Comparison of ENCODE assay signal across 8 cellular contexts in the genomic region with DNA sequence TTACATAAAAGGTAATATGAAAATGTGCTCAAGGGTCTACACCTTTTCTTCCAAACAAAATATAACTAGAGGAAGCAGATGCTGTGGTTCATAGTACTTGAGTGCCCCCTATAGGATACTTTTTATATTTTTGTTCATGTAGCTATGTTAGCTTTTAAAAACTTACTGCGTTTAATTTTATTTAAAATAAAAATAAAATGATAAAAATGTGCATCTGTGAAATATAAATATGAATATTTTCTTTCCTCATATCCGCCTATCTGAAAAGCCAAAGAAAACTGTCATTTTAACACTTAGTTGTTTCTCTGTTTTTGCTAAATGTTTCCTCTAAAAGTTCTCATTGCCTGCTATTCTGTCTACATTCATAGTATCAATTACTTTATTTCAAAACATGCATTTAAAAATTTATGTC. TPM values are rescaled to one million over a fixed set of nuclear protein-coding genes. Genes with fewer than 3 reads are reported as not detected.
DNase-seq lines count a peak whose midpoint lies in the region; ATAC-seq and TF ChIP-seq lines count a peak whose summit lies in the region.

No MANE protein-coding gene starts in this region.

- H3K9me3 Mint-ChIP-seq in stimulated activated naive B cell treated with anti-CD40 and anti-IgM and Interleukin-4, amounts not matched to agents 10 μg/mL and 1 μg/mL and 100 μg/mL, for 72 hours, result no peaks in the 10 kb centered on the region

- no peak overlapping the region for H3K4me3 ChIP-seq in choroid plexus epithelial cell (ENCODE audit: low read depth, low read length)
- H3K4me3 ChIP-seq in parathyroid adenoma (ENCODE audit: low read depth, low read length), result no peak overlapping the region

- no peak overlapping the region for H3K27ac Mint-ChIP-seq in stimulated activated naive B cell treated with anti-CD40 and anti-IgM and Interleukin-4, amounts not matched to agents 10 μg/mL and 1 μg/mL and 100 μg/mL, for 72 hours

- ATAC-seq in GM21576 (IDR thresholded peaks at IDR 0.05; ENCODE audit: unreplicated experiment), result peak; percentile 63
- no peak for ATAC-seq in stimulated activated naive B cell treated with anti-CD40 and anti-IgM and Interleukin-4, amounts not matched to agents 10 μg/mL and 1 μg/mL and 100 μg/mL, for 72 hours (replicated peaks)
- no peak for ATAC-seq in HG02642 (IDR thresholded peaks at IDR 0.05; ENCODE audit: poor library complexity, unreplicated experiment)

- no peaks in the 10 kb centered on the region for H3K4me1 ChIP-seq in parathyroid adenoma

- no peaks in the 10 kb centered on the region for H3K4me1 Mint-ChIP-seq in stimulated activated naive B cell treated with anti-CD40 and anti-IgM and Interleukin-4, amounts not matched to agents 10 μg/mL and 1 μg/mL and 100 μg/mL, for 72 hours

- no peak overlapping the region for H3K4me2 ChIP-seq in parathyroid adenoma (ENCODE audit: low read length)

- H2AFZ ChIP-seq in parathyroid adenoma, result no peak overlapping the region

- no peaks in the 10 kb centered on the region for H3K36me3 ChIP-seq in parathyroid adenoma (ENCODE audit: control insufficient read depth, insufficient read depth, low read length)

- peak; percentile 79 for TF ChIP-seq CTCF in C4-2B (conservative IDR thresholded peaks at IDR 0.05)
- TF ChIP-seq CTCF in choroid plexus epithelial cell (conservative IDR thresholded peaks at IDR 0.05; ENCODE audit: low read depth, low read length), result peak; percentile 56
- TF ChIP-seq CTCF in parathyroid adenoma (IDR thresholded peaks at IDR 0.05), result peak; percentile 73

- H3K27me3 ChIP-seq in parathyroid adenoma (ENCODE audit: control insufficient read depth, insufficient read depth, low read length), result no peaks in the 10 kb centered on the region

- H3K27me3 Mint-ChIP-seq in stimulated activated naive B cell treated with anti-CD40 and anti-IgM and Interleukin-4, amounts not matched to agents 10 μg/mL and 1 μg/mL and 100 μg/mL, for 72 hours, result peaks cover 0 to 3% of the 10 kb centered on the region in 2 donors

- no peaks in the 10 kb centered on the region for H3K9me3 ChIP-seq in parathyroid adenoma (ENCODE audit: control insufficient read depth, low read length)

- H3K4me3 Mint-ChIP-seq in stimulated activated naive B cell treated with anti-CD40 and anti-IgM and Interleukin-4, amounts not matched to agents 10 μg/mL and 1 μg/mL and 100 μg/mL, for 72 hours, result no peak overlapping the region

- DNase-seq in NCI-H460 (ENCODE audit: extremely low read depth, low read depth) (peak; percentile 34), choroid plexus epithelial cell (ENCODE audit: low read depth) (peak; percentile 58)
- DNase-seq in stimulated activated naive B cell treated with anti-CD40 and anti-IgM and Interleukin-4, amounts not matched to agents 10 μg/mL and 1 μg/mL and 100 μg/mL, for 72 hours, result no peak
- no peak for DNase-seq in stimulated activated CD4-positive, alpha-beta T cell treated with anti-CD3 and anti-CD28 coated beads, Interleukin-1b, Interleukin-23, amount 100 ng/mL, for 48 hours

- H3K36me3 Mint-ChIP-seq in stimulated activated naive B cell treated with anti-CD40 and anti-IgM and Interleukin-4, amounts not matched to agents 10 μg/mL and 1 μg/mL and 100 μg/mL, for 72 hours, result no peaks in the 10 kb centered on the region

- H3K27ac ChIP-seq in C4-2B (no peak overlapping the region), parathyroid adenoma (no peak overlapping the region)

- no peaks in the 10 kb centered on the region for H3K79me2 ChIP-seq in parathyroid adenoma

- no peak overlapping the region for H3K9ac ChIP-seq in parathyroid adenoma

RNA-seq across cellular contexts. Expression of a gene that starts 9.6 kb away (rescaled TPM):
- 3.3 and 4.0 TPM in 2 replicates for total RNA-seq in NCI-H460 (2014; rRNA removed; shearing (Covaris generic))
- polyA plus RNA-seq in NCI-H460 (2014; cell fraction: nucleus; rRNA removed), result 1.3 and 2.3 TPM in 2 replicates

Comparison
In these comparisons a context has a peak if more than half of its experiments do, and no peak if none do; other contexts are left out.
1. DNase-seq: peak in NCI-H460 (single experiment) and choroid plexus epithelial cell (single experiment); none in stimulated activated naive B cell treated with anti-CD40 and anti-IgM and Interleukin-4, amounts not matched to agents 10 μg/mL and 1 μg/mL and 100 μg/mL, for 72 hours (single experiment) and stimulated activated CD4-positive, alpha-beta T cell treated with anti-CD3 and anti-CD28 coated beads, Interleukin-1b, Interleukin-23, amount 100 ng/mL, for 48 hours (single experiment).
2. Peak in every context shown above with its lines, with median percentiles within 50 percentile points of each other: CTCF ChIP-seq.